ENCODE assay signal across 1 cellular context in the genomic region with DNA sequence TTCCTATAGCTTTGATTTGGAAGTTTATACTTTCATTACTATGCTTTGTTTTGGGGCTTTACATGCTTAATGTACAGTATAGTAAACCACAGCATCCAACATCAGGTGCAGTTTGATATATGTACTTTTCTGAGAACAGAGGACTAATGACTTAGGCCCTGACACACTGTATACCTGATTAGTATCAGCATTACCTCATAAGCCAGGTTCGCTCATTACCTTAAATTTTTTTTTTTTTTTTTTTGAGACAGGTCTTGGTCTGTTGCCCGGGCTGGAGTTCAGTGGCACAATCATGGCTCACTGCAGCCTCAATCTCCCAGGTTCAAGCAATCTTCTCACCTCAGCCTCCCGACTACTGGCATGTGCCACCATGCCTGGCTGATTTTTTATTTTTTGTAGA.
TF ChIP-seq lines count a peak whose summit lies in the region.

No MANE protein-coding gene starts in this region.

TF ChIP-seq in HepG2, 621 proteins besides CTCF, POLR2A, EP300 and RAD21:
- TF ChIP-seq ELF3 (CRISPR knock-in tag; IDR thresholded peaks at IDR 0.05) (no peak), ELF4 (CRISPR knock-in tag; IDR thresholded peaks at IDR 0.05; ENCODE audit: borderline replicate concordance) (no peak), ZSCAN9 (CRISPR knock-in tag; IDR thresholded peaks at IDR 0.05; ENCODE audit: borderline replicate concordance) (no peak), PRPF4 (IDR thresholded peaks at IDR 0.05; ENCODE audit: low read depth, low read length, poor library complexity, severe bottlenecking) (no peak), ZNF772 (CRISPR knock-in tag; IDR thresholded peaks at IDR 0.05) (no peak), TOE1 (CRISPR knock-in tag; IDR thresholded peaks at IDR 0.05) (no peak), ZNF121 (CRISPR knock-in tag; IDR thresholded peaks at IDR 0.05) (no peak), SMARCE1 (IDR thresholded peaks at IDR 0.05; ENCODE audit: borderline replicate concordance) (no peak), EZH2 (conservative IDR thresholded peaks at IDR 0.05; ENCODE audit: low read depth, low read length) (no peak), ZNF318 (CRISPR knock-in tag; IDR thresholded peaks at IDR 0.05) (no peak), TP53 (CRISPR knock-in tag; conservative IDR thresholded peaks at IDR 0.05) (no peak), TMF1 (CRISPR knock-in tag; IDR thresholded peaks at IDR 0.05; ENCODE audit: low read depth) (no peak), HNRNPK (IDR thresholded peaks at IDR 0.05; ENCODE audit: low read depth, low read length, poor library complexity, severe bottlenecking) (no peak), SIX1 (CRISPR knock-in tag; IDR thresholded peaks at IDR 0.05; ENCODE audit: borderline replicate concordance) (no peak), ZBTB43 (CRISPR knock-in tag; conservative IDR thresholded peaks at IDR 0.05) (no peak), PAX8 (CRISPR knock-in tag; IDR thresholded peaks at IDR 0.05; ENCODE audit: borderline replicate concordance) (no peak), ZNF407 (CRISPR knock-in tag; IDR thresholded peaks at IDR 0.05; ENCODE audit: not compliant biosample characterization) (no peak)
- TF ChIP-seq, protein P1, sequence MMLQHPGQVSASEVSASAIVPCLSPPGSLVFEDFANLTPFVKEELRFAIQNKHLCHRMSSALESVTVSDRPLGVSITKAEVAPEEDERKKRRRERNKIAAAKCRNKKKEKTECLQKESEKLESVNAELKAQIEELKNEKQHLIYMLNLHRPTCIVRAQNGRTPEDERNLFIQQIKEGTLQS (CRISPR knock-in tag; IDR thresholded peaks at IDR 0.05): no peak
- TF ChIP-seq, protein P2, sequence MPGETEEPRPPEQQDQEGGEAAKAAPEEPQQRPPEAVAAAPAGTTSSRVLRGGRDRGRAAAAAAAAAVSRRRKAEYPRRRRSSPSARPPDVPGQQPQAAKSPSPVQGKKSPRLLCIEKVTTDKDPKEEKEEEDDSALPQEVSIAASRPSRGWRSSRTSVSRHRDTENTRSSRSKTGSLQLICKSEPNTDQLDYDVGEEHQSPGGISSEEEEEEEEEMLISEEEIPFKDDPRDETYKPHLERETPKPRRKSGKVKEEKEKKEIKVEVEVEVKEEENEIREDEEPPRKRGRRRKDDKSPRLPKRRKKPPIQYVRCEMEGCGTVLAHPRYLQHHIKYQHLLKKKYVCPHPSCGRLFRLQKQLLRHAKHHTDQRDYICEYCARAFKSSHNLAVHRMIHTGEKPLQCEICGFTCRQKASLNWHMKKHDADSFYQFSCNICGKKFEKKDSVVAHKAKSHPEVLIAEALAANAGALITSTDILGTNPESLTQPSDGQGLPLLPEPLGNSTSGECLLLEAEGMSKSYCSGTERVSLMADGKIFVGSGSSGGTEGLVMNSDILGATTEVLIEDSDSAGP (CRISPR knock-in tag; IDR thresholded peaks at IDR 0.05; ENCODE audit: borderline replicate concordance): no peak
- TF ChIP-seq, protein P3, sequence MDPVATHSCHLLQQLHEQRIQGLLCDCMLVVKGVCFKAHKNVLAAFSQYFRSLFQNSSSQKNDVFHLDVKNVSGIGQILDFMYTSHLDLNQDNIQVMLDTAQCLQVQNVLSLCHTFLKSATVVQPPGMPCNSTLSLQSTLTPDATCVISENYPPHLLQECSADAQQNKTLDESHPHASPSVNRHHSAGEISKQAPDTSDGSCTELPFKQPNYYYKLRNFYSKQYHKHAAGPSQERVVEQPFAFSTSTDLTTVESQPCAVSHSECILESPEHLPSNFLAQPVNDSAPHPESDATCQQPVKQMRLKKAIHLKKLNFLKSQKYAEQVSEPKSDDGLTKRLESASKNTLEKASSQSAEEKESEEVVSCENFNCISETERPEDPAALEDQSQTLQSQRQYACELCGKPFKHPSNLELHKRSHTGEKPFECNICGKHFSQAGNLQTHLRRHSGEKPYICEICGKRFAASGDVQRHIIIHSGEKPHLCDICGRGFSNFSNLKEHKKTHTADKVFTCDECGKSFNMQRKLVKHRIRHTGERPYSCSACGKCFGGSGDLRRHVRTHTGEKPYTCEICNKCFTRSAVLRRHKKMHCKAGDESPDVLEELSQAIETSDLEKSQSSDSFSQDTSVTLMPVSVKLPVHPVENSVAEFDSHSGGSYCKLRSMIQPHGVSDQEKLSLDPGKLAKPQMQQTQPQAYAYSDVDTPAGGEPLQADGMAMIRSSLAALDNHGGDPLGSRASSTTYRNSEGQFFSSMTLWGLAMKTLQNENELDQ (CRISPR knock-in tag; IDR thresholded peaks at IDR 0.05; ENCODE audit: borderline replicate concordance): no peak
